Comparison of ENCODE assay signal across 18 cellular contexts in the genomic region with DNA sequence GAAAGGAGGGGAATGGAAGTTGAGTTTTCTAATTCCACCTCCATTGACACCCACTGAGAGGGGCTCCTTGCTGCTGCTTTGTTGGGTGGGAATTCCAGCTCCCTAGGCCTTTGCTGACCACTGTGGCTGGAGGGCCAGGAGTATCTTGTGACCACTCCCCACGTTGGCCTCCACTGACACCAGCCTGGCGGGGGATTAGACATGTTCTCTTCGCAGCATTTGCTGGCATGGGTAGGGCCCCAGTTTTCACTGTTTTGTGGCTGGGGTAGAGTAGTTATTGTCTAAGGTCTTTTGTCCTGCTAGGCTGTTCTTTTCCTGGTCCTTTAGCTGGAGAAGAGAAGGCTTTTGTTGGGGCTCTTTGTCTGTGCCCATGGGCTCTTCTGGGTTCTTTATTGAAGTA.
"Had no signal": no experiment of that assay in that cellular context is flagged by ENCODE, and none has a peak within 500 bp of the region (broad histone marks: within the 10 kb centered on the region; RNA-seq: fewer than 3 reads in every experiment).

No MANE protein-coding gene starts in this region.

- H3K4me1 ChIP-seq: SJCRH30 had no signal

- H3K4me3 ChIP-seq: SJCRH30 had no signal

- H3K9me3 ChIP-seq: SJCRH30 had no signal

- H3K36me3 ChIP-seq: SJCRH30 had no signal

- H3K27me3 ChIP-seq: SJCRH30 had no signal

- DNase-seq: KBM-7, MV-4-11, NCI-H1048, NCI-H1105, NCI-H1417, NCI-H1436 treated with DMSO at 0.1 percent for 48 hours, NCI-H1694, NCI-H187 treated with DMSO at 0.1 percent for 48 hours, NCI-H2029 treated with DMSO at 0.1 percent for 48 hours, NCI-H2171, NCI-H226, NCI-H446, NCI-H510A, NCI-H524 treated with DMSO at 0.1 percent for 48 hours, NCI-H69, NCI-H774, SHP77 treated with DMSO at 0.1 percent for 48 hours, SJCRH30 had no signal
